In the genomic region with DNA sequence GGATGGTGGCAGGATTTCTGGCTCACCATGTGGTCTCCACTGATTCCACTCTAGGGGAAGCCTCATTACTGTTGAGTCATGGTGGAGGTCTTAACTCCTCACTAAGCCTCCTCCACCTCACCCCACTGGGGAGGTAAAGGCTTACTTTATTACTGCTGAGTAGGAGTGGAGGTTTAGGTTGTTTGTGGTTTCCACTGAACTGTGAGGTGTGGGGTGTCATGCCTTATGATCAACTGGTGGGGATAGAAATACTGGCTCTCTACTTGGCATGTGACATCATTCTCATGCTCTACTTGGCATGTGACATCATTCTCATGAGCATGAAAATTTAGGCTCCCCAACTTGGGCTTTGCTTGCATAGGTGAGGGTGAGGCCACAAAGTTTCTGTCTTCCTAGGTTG, we compare ENCODE assay signal across 18 cellular contexts.
"Had no signal": no experiment of that assay in that cellular context is flagged by ENCODE, and none has a peak within 500 bp of the region (broad histone marks: within the 10 kb centered on the region; RNA-seq: fewer than 3 reads in every experiment).

No MANE protein-coding gene starts in this region.

- H3K9me3 ChIP-seq: adrenal gland, Peyer's patch had no signal

- H3K27me3 ChIP-seq: Peyer's patch had no signal

- H3K36me3 Mint-ChIP-seq: activated CD8-positive, alpha-beta memory T cell treated with anti-CD3 and anti-CD28 coated beads, Interleukin-2, amount 10 ng/mL, durations not matched to agents 7 days and 5 days had no signal

- H3K4me1 ChIP-seq: adrenal gland, Peyer's patch had no signal

- H3K27ac Mint-ChIP-seq: activated CD8-positive, alpha-beta memory T cell treated with anti-CD3 and anti-CD28 coated beads, Interleukin-2, amount 10 ng/mL, durations not matched to agents 7 days and 5 days; activated naive CD4-positive, alpha-beta T cell treated with anti-CD3 and anti-CD28 coated beads for 36 hours; activated naive CD8-positive, alpha-beta T cell; activated T-cell treated with anti-CD3 and anti-CD28 coated beads, Interleukin-2, amount 50 U/mL, for 24 hours; T-helper 1 cell treated with Interleukin-12 subunit alpha and Interleukin-12 subunit beta and Interleukin-4 antibody, amounts not matched to agents 30 μg/mL and 1 μg/mL, for 36 hours had no signal

- H3K4me1 Mint-ChIP-seq: activated CD8-positive, alpha-beta memory T cell treated with anti-CD3 and anti-CD28 coated beads, Interleukin-2, amount 10 ng/mL, durations not matched to agents 7 days and 5 days had no signal

- H3K4me3 Mint-ChIP-seq: activated CD8-positive, alpha-beta memory T cell treated with anti-CD3 and anti-CD28 coated beads, Interleukin-2, amount 10 ng/mL, durations not matched to agents 7 days and 5 days; activated naive CD4-positive, alpha-beta T cell treated with anti-CD3 and anti-CD28 coated beads for 36 hours; activated naive CD8-positive, alpha-beta T cell; activated T-cell treated with anti-CD3 and anti-CD28 coated beads, Interleukin-2, amount 50 U/mL, for 24 hours; T-helper 1 cell treated with Interleukin-12 subunit alpha and Interleukin-12 subunit beta and Interleukin-4 antibody, amounts not matched to agents 30 μg/mL and 1 μg/mL, for 36 hours had no signal

- ATAC-seq: activated CD4-positive, CD25-positive, alpha-beta regulatory T cell treated with anti-CD3 and anti-CD28 coated beads, Interleukin-2, amount 50 U/mL, for 24 hours; activated CD8-positive, alpha-beta memory T cell treated with anti-CD3 and anti-CD28 coated beads, Interleukin-2, amount 10 ng/mL, durations not matched to agents 7 days and 5 days had no signal

- H3K36me3 ChIP-seq: adrenal gland, Peyer's patch had no signal

- H3K9me3 Mint-ChIP-seq: activated naive CD4-positive, alpha-beta T cell treated with anti-CD3 and anti-CD28 coated beads for 36 hours; activated T-cell treated with anti-CD3 and anti-CD28 coated beads, Interleukin-2, amount 50 U/mL, for 24 hours; T-helper 1 cell treated with Interleukin-12 subunit alpha and Interleukin-12 subunit beta and Interleukin-4 antibody, amounts not matched to agents 30 μg/mL and 1 μg/mL, for 36 hours had no signal

- DNase-seq: activated CD4-positive, alpha-beta T cell treated with anti-CD3 and anti-CD28 coated beads for 4 hours; activated CD8-positive, alpha-beta memory T cell treated with anti-CD3 and anti-CD28 coated beads, Interleukin-2, amount 10 ng/mL, durations not matched to agents 7 days and 5 days; activated effector memory CD4-positive, alpha-beta T cell treated with anti-CD3 and anti-CD28 coated beads, Interleukin-2, amount 50 U/mL, for 16 hours; activated naive CD4-positive, alpha-beta T cell treated with anti-CD3 and anti-CD28 coated beads for 36 hours; activated T-cell treated with anti-CD3 and anti-CD28 coated beads, Interleukin-2, amount 50 U/mL, for 24 hours; adrenal gland; anterior cingulate cortex; MM.1S; NCI-H1105; NCI-H1436; NCI-H187; NCI-H2081; NCI-H524; Peyer's patch; SHP77 had no signal

- H3K27ac ChIP-seq: adrenal gland, Peyer's patch had no signal

- H3K4me3 ChIP-seq: adrenal gland, Peyer's patch had no signal
